In genomic region chr4:26899991-26900390, GRCh38 we compare ENCODE assay signal across 22 cellular contexts. TPM values are rescaled to one million over a fixed set of nuclear protein-coding genes. Genes with fewer than 3 reads are reported as not detected.
DNase-seq lines count a peak whose midpoint lies in the region; ATAC-seq and TF ChIP-seq lines count a peak whose summit lies in the region.
"Had no signal": no experiment of that assay in that cellular context is flagged by ENCODE, and none has a peak within 500 bp of the region (broad histone marks: within the 10 kb centered on the region; RNA-seq: fewer than 3 reads in every experiment).

No MANE protein-coding gene starts in this region.

- no peak for DNase-seq in activated T-cell treated with anti-CD3 and anti-CD28 coated beads, Interleukin-2, amount 50 U/mL, for 72 hours
- DNase-seq in activated T-cell treated with anti-CD3 and anti-CD28 coated beads, Interleukin-2, amount 50 U/mL, for 1 hour: no peak
- peak; percentile 79 for DNase-seq in OCI-M1 (lab: John Stamatoyannopoulos, UW)
- DNase-seq in effector memory CD8-positive, alpha-beta T cell: no peak
- no peak for DNase-seq in natural killer cell
- no peak for DNase-seq in Calu3
- DNase-seq: activated effector memory CD4-positive, alpha-beta T cell treated with Interleukin-2 at 50 U/mL for 16 hours; cortex of kidney; DMS53; H7; KG1; NCI-H1092 treated with DMSO at 0.1 percent for 48 hours; NCI-H2171 treated with DMSO at 0.1 percent for 48 hours; NCI-H82; psoas muscle; stimulated activated CD4-positive, alpha-beta T cell treated with anti-CD3 and anti-CD28 coated beads, Interleukin-12 subunit alpha, Interleukin-12 subunit beta, amount 100 ng/mL, for 4 hours; trophoblast cell had no signal

- peak overlapping the region; percentile 88 for H3K27ac Mint-ChIP-seq in activated T-cell treated with anti-CD3 and anti-CD28 coated beads, Interleukin-2, amount 50 U/mL, for 72 hours
- H3K27ac Mint-ChIP-seq in effector memory CD8-positive, alpha-beta T cell: peak overlapping the region; percentile 38 to 55
- peak overlapping the region; percentile 62 to 75 for H3K27ac Mint-ChIP-seq in natural killer cell
- H3K27ac Mint-ChIP-seq in Calu3 (ENCODE audit: unreplicated experiment): no peak overlapping the region
- H3K27ac Mint-ChIP-seq: stimulated activated memory B cell treated with anti-CD40 and anti-IgM and Interleukin-4, amounts not matched to agents 10 μg/mL and 1 μg/mL and 100 μg/mL, for 72 hours had no signal

- H3K4me1 Mint-ChIP-seq in activated T-cell treated with anti-CD3 and anti-CD28 coated beads, Interleukin-2, amount 50 U/mL, for 72 hours (ENCODE audit: low read depth): peaks cover 69% of the 10 kb centered on the region
- peaks cover 37 to 55% of the 10 kb centered on the region in 2 donors for H3K4me1 Mint-ChIP-seq in effector memory CD8-positive, alpha-beta T cell (ENCODE audit: low read depth in 2 of 2)
- peaks cover 73 to 77% of the 10 kb centered on the region in 2 donors for H3K4me1 Mint-ChIP-seq in natural killer cell
- H3K4me1 Mint-ChIP-seq in Calu3 (ENCODE audit: low read depth, unreplicated experiment): peaks cover 10% of the 10 kb centered on the region

- TF ChIP-seq POLR2A in GM18505 (IDR thresholded peaks at IDR 0.05; ENCODE audit: borderline replicate concordance, extremely low read depth, insufficient read depth, insufficient read length): no peak

- intact Hi-C loops in natural killer cell (cut with micrococcal nuclease): loop anchor here (2.0 kb wide), 1 partner anchor 13 kb away; no protein-coding TSS in a partner anchor
- intact Hi-C loops in Calu3 (cut with micrococcal nuclease; ENCODE audit: unreplicated experiment): no loop called here

- no TSS peak for BruUV-seq in Calu3 (replicated peaks; lab: Mats Ljungman, UMichigan)

- ATAC-seq in activated T-cell treated with anti-CD3 and anti-CD28 coated beads, Interleukin-2, amount 50 U/mL, for 72 hours (replicated peaks in 1 of 2): no peak
- ATAC-seq in effector memory CD8-positive, alpha-beta T cell (replicated peaks): peak; percentile 49
- ATAC-seq in natural killer cell: peak in 2 of 3 donors; percentile 50 to 60
- ATAC-seq in GM21529 (IDR thresholded peaks at IDR 0.05; ENCODE audit: unreplicated experiment): no peak
- no peak for ATAC-seq in GM18505 (IDR thresholded peaks at IDR 0.05; ENCODE audit: unreplicated experiment)
- ATAC-seq: psoas muscle; stimulated activated memory B cell treated with anti-CD40 and anti-IgM and Interleukin-4, amounts not matched to agents 10 μg/mL and 1 μg/mL and 100 μg/mL, for 72 hours had no signal

- TF ChIP-seq CTCF in natural killer cell (IDR thresholded peaks at IDR 0.05) (no peak), Calu3 (IDR thresholded peaks at IDR 0.05; ENCODE audit: unreplicated experiment) (no peak)

- CTCF ChIA-PET in Calu3 (lab: Charles Lee): no interaction called here

- H3K4me3 Mint-ChIP-seq in activated T-cell treated with anti-CD3 and anti-CD28 coated beads, Interleukin-2, amount 50 U/mL, for 72 hours: peak overlapping the region in 1 of 2 donors; percentile 65
- peak overlapping the region in 1 of 2 donors; percentile 20 for H3K4me3 Mint-ChIP-seq in effector memory CD8-positive, alpha-beta T cell
- peak overlapping the region; percentile 52 for H3K4me3 Mint-ChIP-seq in natural killer cell
- H3K4me3 Mint-ChIP-seq in Calu3 (ENCODE audit: low read depth, unreplicated experiment): no peak overlapping the region
- H3K4me3 Mint-ChIP-seq: CD14-positive monocyte; stimulated activated memory B cell treated with anti-CD40 and anti-IgM and Interleukin-4, amounts not matched to agents 10 μg/mL and 1 μg/mL and 100 μg/mL, for 72 hours; WTC11 had no signal

- H3K9me3 Mint-ChIP-seq in activated T-cell treated with anti-CD3 and anti-CD28 coated beads, Interleukin-2, amount 50 U/mL, for 72 hours: no peaks in the 10 kb centered on the region
- no peaks in the 10 kb centered on the region for H3K9me3 Mint-ChIP-seq in effector memory CD8-positive, alpha-beta T cell
- H3K9me3 Mint-ChIP-seq in natural killer cell: peaks cover 0 to 3% of the 10 kb centered on the region in 2 donors
- no peaks in the 10 kb centered on the region for H3K9me3 Mint-ChIP-seq in Calu3 (ENCODE audit: low read depth, unreplicated experiment)
- H3K9me3 Mint-ChIP-seq: CD14-positive monocyte; stimulated activated memory B cell treated with anti-CD40 and anti-IgM and Interleukin-4, amounts not matched to agents 10 μg/mL and 1 μg/mL and 100 μg/mL, for 72 hours; WTC11 had no signal

- no peaks in the 10 kb centered on the region for H3K27me3 Mint-ChIP-seq in activated T-cell treated with anti-CD3 and anti-CD28 coated beads, Interleukin-2, amount 50 U/mL, for 72 hours (ENCODE audit: low read depth)
- no peaks in the 10 kb centered on the region for H3K27me3 Mint-ChIP-seq in effector memory CD8-positive, alpha-beta T cell
- H3K27me3 Mint-ChIP-seq in natural killer cell (ENCODE audit: low read depth in 2 of 2) (no peaks in the 10 kb centered on the region), Calu3 (ENCODE audit: unreplicated experiment) (no peaks in the 10 kb centered on the region)
- H3K27me3 Mint-ChIP-seq: stimulated activated memory B cell treated with anti-CD40 and anti-IgM and Interleukin-4, amounts not matched to agents 10 μg/mL and 1 μg/mL and 100 μg/mL, for 72 hours had no signal

- H3K36me3 Mint-ChIP-seq in activated T-cell treated with anti-CD3 and anti-CD28 coated beads, Interleukin-2, amount 50 U/mL, for 72 hours (ENCODE audit: insufficient read depth in 2 of 2): peaks cover 0 to 1% of the 10 kb centered on the region in 2 donors
- H3K36me3 Mint-ChIP-seq in effector memory CD8-positive, alpha-beta T cell (ENCODE audit: insufficient read depth): peaks cover 2% of the 10 kb centered on the region
- H3K36me3 Mint-ChIP-seq in natural killer cell (no peaks in the 10 kb centered on the region), Calu3 (ENCODE audit: insufficient read depth, unreplicated experiment) (no peaks in the 10 kb centered on the region)
- H3K36me3 Mint-ChIP-seq: WTC11 had no signal

RNA-seq across cellular contexts. Expression of gene STIM2, which starts 39.4 kb away (rescaled TPM):
- total RNA-seq in activated T-cell treated with anti-CD3 and anti-CD28 coated beads, Interleukin-2, amount 50 U/mL, for 72 hours: 10 to 100 TPM; 39.6 to 47.0 TPM
- total RNA-seq in natural killer cell: 100 to 1,000 TPM in 2 of 3 donors, 10 to 100 TPM in 1; 98.3 to 104 (median 100) TPM
- total RNA-seq in Calu3 (2022): 24.2 and 31.0 TPM in 2 replicates

Comparison
In these comparisons a context has a peak if more than half of its experiments do, and no peak if none do; other contexts are left out.
1. ATAC-seq: peak in effector memory CD8-positive, alpha-beta T cell (single experiment) and natural killer cell (2 of 3); none in activated T-cell treated with anti-CD3 and anti-CD28 coated beads, Interleukin-2, amount 50 U/mL, for 72 hours (0 of 2), GM21529 (single experiment) and GM18505 (single experiment).